Comparison of ENCODE assay signal across 32 cellular contexts in the genomic region with DNA sequence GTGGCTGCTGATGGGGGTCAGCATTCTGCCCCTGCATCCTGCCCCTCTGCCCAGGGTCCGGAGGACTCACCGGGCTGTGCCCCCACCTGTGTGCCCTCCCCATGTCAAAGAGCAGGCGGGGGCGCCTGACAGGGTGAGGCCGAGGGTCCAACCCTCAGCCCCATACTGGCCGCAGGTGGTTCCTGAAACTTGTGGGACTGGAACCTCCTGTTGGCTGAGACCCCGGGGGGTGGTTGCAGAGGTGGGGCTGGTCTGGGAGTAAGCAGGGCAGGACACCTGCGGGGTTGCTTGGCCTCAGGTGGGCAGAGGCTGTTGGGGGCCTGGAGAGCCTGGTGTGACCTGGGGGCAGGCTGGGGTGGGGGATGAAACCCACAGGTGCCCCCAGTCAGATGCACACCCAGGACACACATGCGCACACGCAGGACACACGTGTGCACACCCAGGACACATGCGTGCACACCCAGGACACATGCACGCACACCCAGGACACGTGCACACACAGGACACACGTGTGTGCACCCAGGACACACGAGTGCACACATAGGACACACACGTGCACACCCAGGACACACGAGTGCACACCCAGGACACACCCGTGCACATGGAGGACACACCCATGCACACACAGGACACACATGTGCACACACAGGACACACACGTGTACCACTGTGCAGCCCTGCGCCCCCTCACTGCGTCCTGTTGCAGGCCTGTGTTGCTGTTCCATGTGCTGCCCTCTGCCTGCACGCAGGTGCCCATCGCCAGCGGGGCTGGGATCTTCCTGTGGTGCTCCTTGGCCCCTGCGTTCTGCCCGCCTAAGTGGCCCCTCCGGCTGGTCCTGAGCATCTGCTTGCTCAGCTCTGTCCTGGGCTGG. TPM values are rescaled to one million over a fixed set of nuclear protein-coding genes. Genes with fewer than 3 reads are reported as not detected.
"Had no signal": no experiment of that assay in that cellular context is flagged by ENCODE, and none has a peak within 500 bp of the region (broad histone marks: within the 10 kb centered on the region; RNA-seq: fewer than 3 reads in every experiment).

No MANE protein-coding gene starts in this region.

- H3K4me1 ChIP-seq: gastroesophageal sphincter, parathyroid adenoma, psoas muscle, thyroid gland, upper lobe of right lung had no signal

- H2AFZ ChIP-seq: hepatocyte, parathyroid adenoma had no signal

- H3K27ac ChIP-seq: brain microvascular endothelial cell, gastroesophageal sphincter, hepatocyte, parathyroid adenoma, psoas muscle, thyroid gland, upper lobe of right lung had no signal

- H3K4me3 ChIP-seq: gastroesophageal sphincter, hepatocyte, psoas muscle, smooth muscle cell, thyroid gland, upper lobe of right lung had no signal

- DNase-seq: activated CD4-positive, alpha-beta T cell treated with anti-CD3 and anti-CD28 coated beads for 4 hours; activated CD4-positive, alpha-beta T cell treated with anti-CD3 and anti-CD28 coated beads, Interleukin-2, amount 50 U/mL, for 4 hours; activated gamma-delta T cell; activated naive CD4-positive, alpha-beta T cell treated with anti-CD3 and anti-CD28 coated beads, Interleukin-2, amount 10 ng/mL, durations not matched to agents 7 days and 5 days; activated T-cell treated with anti-CD3 and anti-CD28 coated beads, Interleukin-2, amount 50 U/mL, for 1 hour; amniotic stem cell; brain microvascular endothelial cell; caudate nucleus; islet precursor cell; left cardiac atrium; left ventricle myocardium superior; naive thymus-derived CD4-positive, alpha-beta T cell; occipital lobe; psoas muscle; stimulated activated CD4-positive, alpha-beta T cell treated with anti-CD3 and anti-CD28 coated beads, Interleukin-1b, Interleukin-23, amount 100 ng/mL, for 48 hours; stimulated activated CD4-positive, alpha-beta T cell treated with anti-CD3 and anti-CD28 coated beads, Interleukin-4, amount 100 ng/mL, for 4 hours; stimulated activated CD8-positive, alpha-beta memory T cell treated with anti-CD3 and anti-CD28 coated beads, Interleukin-4, amount 100 ng/mL, for 48 hours; stimulated activated naive CD8-positive, alpha-beta T cell treated with anti-CD3 and anti-CD28 coated beads, Interleukin-15, amount 100 ng/mL, for 72 hours; T-helper 2 cell; thyroid gland; upper lobe of right lung had no signal

- FAIRE-seq: astrocyte, endothelial cell of umbilical vein had no signal

- H3K9ac ChIP-seq: parathyroid adenoma had no signal

- ATAC-seq: gastroesophageal sphincter; left cardiac atrium; left ventricle myocardium superior; naive thymus-derived CD4-positive, alpha-beta T cell; stimulated activated memory B cell treated with anti-CD40 and anti-IgM and Interleukin-4, amounts not matched to agents 10 μg/mL and 1 μg/mL and 100 μg/mL, for 72 hours; stimulated activated naive CD8-positive, alpha-beta T cell treated with anti-CD3 and anti-CD28 coated beads, Interleukin-15, amount 100 ng/mL, for 72 hours; upper lobe of right lung had no signal

- H3K9me3 ChIP-seq: gastroesophageal sphincter, psoas muscle, thyroid gland, upper lobe of right lung had no signal

- H3K79me2 ChIP-seq: hepatocyte, parathyroid adenoma had no signal

- H3K27me3 ChIP-seq: hepatocyte, thyroid gland had no signal

- H3K36me3 ChIP-seq: brain microvascular endothelial cell, gastroesophageal sphincter, thyroid gland, upper lobe of right lung had no signal

- H3K4me2 ChIP-seq: hepatocyte, smooth muscle cell had no signal

RNA-seq across cellular contexts. Expression of a gene that starts 31.4 kb away (rescaled TPM):
- total RNA-seq: fibroblast of lung, fibroblast of villous mesenchyme had no signal

RNA-seq across cellular contexts. Expression of a gene that starts 59.6 kb away (rescaled TPM):
- total RNA-seq: astrocyte; fibroblast of lung; fibroblast of villous mesenchyme; gastroesophageal sphincter; mesothelial cell of epicardium; naive thymus-derived CD4-positive, alpha-beta T cell; neural crest cell; smooth muscle cell; thyroid gland; upper lobe of right lung had no signal
- polyA plus RNA-seq: fibroblast of lung; naive thymus-derived CD4-positive, alpha-beta T cell; smooth muscle cell had no signal
